29 cellular contexts compared by ENCODE assay signal in genomic region chr2:200279857-200280256, GRCh38.
"Had no signal": no experiment of that assay in that cellular context is flagged by ENCODE, and none has a peak within 500 bp of the region (broad histone marks: within the 10 kb centered on the region; RNA-seq: fewer than 3 reads in every experiment).

No MANE protein-coding gene starts in this region.

- H3K36me3 ChIP-seq: breast epithelium, gastrocnemius medialis, pancreas, prostate gland, stomach, tibial nerve, WERI-Rb-1 had no signal

- H3K9me3 ChIP-seq: breast epithelium, gastrocnemius medialis, pancreas, prostate gland, stomach, tibial nerve had no signal

- H3K36me3 Mint-ChIP-seq: mesothelial cell of epicardium; stimulated activated naive B cell treated with anti-CD40 and anti-IgM and Interleukin-4, amounts not matched to agents 10 μg/mL and 1 μg/mL and 100 μg/mL, for 72 hours had no signal

- DNase-seq: activated CD4-positive, alpha-beta T cell treated with anti-CD3 and anti-CD28 coated beads for 48 hours; activated CD4-positive, alpha-beta T cell treated with anti-CD3 and anti-CD28 coated beads, Interleukin-2, amount 50 U/mL, for 48 hours; activated CD8-positive, alpha-beta memory T cell treated with anti-CD3 and anti-CD28 coated beads for 24 hours; activated effector memory CD4-positive, alpha-beta T cell treated with anti-CD3 and anti-CD28 coated beads, Interleukin-2, amount 50 U/mL, for 16 hours; activated naive CD4-positive, alpha-beta T cell treated with anti-CD3 and anti-CD28 coated beads for 36 hours; activated T-cell treated with anti-CD3 and anti-CD28 coated beads, Interleukin-2, amount 50 U/mL, for 1 hour; effector CD8-positive, alpha-beta T cell; gastrocnemius medialis; glutamatergic neuron; left colon; naive thymus-derived CD4-positive, alpha-beta T cell; pancreas; retina; stimulated activated CD4-positive, alpha-beta T cell treated with anti-CD3 and anti-CD28 coated beads, Interleukin-15, amount 100 ng/mL, for 24 hours; stimulated activated CD4-positive, alpha-beta T cell treated with anti-CD3 and anti-CD28 coated beads, Interleukin-2, amount 100 ng/mL, for 24 hours; stimulated activated naive B cell treated with anti-CD40 and anti-IgM and Interleukin-4, amounts not matched to agents 10 μg/mL and 1 μg/mL and 100 μg/mL, for 72 hours; stomach; T-helper 9 cell; WERI-Rb-1 had no signal

- H3K4me3 ChIP-seq: breast epithelium, gastrocnemius medialis, pancreas, prostate gland, stomach, tibial nerve had no signal

- H3K4me1 ChIP-seq: breast epithelium, pancreas, prostate gland, stomach, tibial nerve had no signal

- FAIRE-seq: colon, endometrium had no signal

- H3K27ac ChIP-seq: breast epithelium, gastrocnemius medialis, pancreas, stomach, tibial nerve, WERI-Rb-1 had no signal

- H3K9me3 Mint-ChIP-seq: activated naive CD4-positive, alpha-beta T cell treated with anti-CD3 and anti-CD28 coated beads for 36 hours; activated T-helper 1 cell treated with anti-CD3 and anti-CD28 coated beads, Interleukin-12 subunit alpha, Interleukin-12 subunit beta, Interleukin-2, Interleukin-4 antibody, amounts not matched to agents 30 ng/mL and 10 ng/mL and 1 ng/mL, durations not matched to agents 14 hours and 24 hours and 36 hours; central memory CD8-positive, alpha-beta T cell; mesothelial cell of epicardium; stimulated activated naive B cell treated with anti-CD40 and anti-IgM and Interleukin-4, amounts not matched to agents 10 μg/mL and 1 μg/mL and 100 μg/mL, for 72 hours; T-helper 1 cell treated with Interleukin-12 subunit alpha and Interleukin-12 subunit beta and Interleukin-4 antibody, amounts not matched to agents 30 μg/mL and 1 μg/mL, for 36 hours had no signal

- H3K27ac Mint-ChIP-seq: activated naive CD4-positive, alpha-beta T cell treated with anti-CD3 and anti-CD28 coated beads for 36 hours; activated T-helper 1 cell treated with anti-CD3 and anti-CD28 coated beads, Interleukin-12 subunit alpha, Interleukin-12 subunit beta, Interleukin-2, Interleukin-4 antibody, amounts not matched to agents 30 ng/mL and 10 ng/mL and 1 ng/mL, durations not matched to agents 14 hours and 24 hours and 36 hours; mesothelial cell of epicardium; naive thymus-derived CD4-positive, alpha-beta T cell; stimulated activated naive B cell treated with anti-CD40 and anti-IgM and Interleukin-4, amounts not matched to agents 10 μg/mL and 1 μg/mL and 100 μg/mL, for 72 hours; T-helper 1 cell treated with Interleukin-12 subunit alpha and Interleukin-12 subunit beta and Interleukin-4 antibody, amounts not matched to agents 30 μg/mL and 1 μg/mL, for 36 hours had no signal

- ATAC-seq: activated CD4-positive, CD25-positive, alpha-beta regulatory T cell treated with anti-CD3 and anti-CD28 coated beads, Interleukin-2, amount 50 U/mL, for 24 hours; gastrocnemius medialis; left colon; naive thymus-derived CD4-positive, alpha-beta T cell; pancreas; stimulated activated naive B cell treated with anti-CD40 and anti-IgM and Interleukin-4, amounts not matched to agents 10 μg/mL and 1 μg/mL and 100 μg/mL, for 72 hours had no signal
